In genomic region chr4:70932984-70933383, GRCh38 we compare ENCODE assay signal across 16 cellular contexts. TPM values are rescaled to one million over a fixed set of nuclear protein-coding genes. Genes with fewer than 3 reads are reported as not detected.
A peak's percentile ranks its signal among the peaks of the same experiment; 100 is the strongest.
DNase-seq lines count a peak whose midpoint lies in the region; TF ChIP-seq lines count a peak whose summit lies in the region.
"Had no signal": no experiment of that assay in that cellular context is flagged by ENCODE, and none has a peak within 500 bp of the region (broad histone marks: within the 10 kb centered on the region; RNA-seq: fewer than 3 reads in every experiment).

No MANE protein-coding gene starts in this region.

- DNase-seq in NCI-H82 (lab: John Stamatoyannopoulos, UW) (peak; percentile 27), NCI-H82 treated with DMSO at 0.1 percent for 48 hours (lab: John Stamatoyannopoulos, UW; ENCODE audit: unreplicated experiment) (no peak), endothelial cell (ENCODE audit: low spot score) (no peak), nephron progenitor cell (no peak), type B pancreatic cell (ENCODE audit: extremely low spot score, unreplicated experiment) (no peak), NOMO-1 treated with DMSO at 0.1 percent for 48 hours (lab: John Stamatoyannopoulos, UW; ENCODE audit: unreplicated experiment) (no peak), NCI-H2029 (lab: John Stamatoyannopoulos, UW) (no peak)
- no peak for DNase-seq in activated T-cell treated with anti-CD3 and anti-CD28 coated beads, Interleukin-2, amount 50 U/mL, for 1 hour
- DNase-seq: Calu3; CD4-positive, alpha-beta memory T cell; DMS79 treated with DMSO at 0.1 percent for 48 hours; GF-D8; HCEC 1CT; HFFc6 had no signal

- H3K36me3 Mint-ChIP-seq in endothelial cell (ENCODE audit: low read depth, unreplicated experiment): peaks cover 4% of the 10 kb centered on the region
- peaks cover 79% of the 10 kb centered on the region for H3K36me3 Mint-ChIP-seq in nephron progenitor cell (ENCODE audit: low read depth)
- peaks cover 12% of the 10 kb centered on the region for H3K36me3 Mint-ChIP-seq in type B pancreatic cell

- H3K27me3 Mint-ChIP-seq in endothelial cell (ENCODE audit: unreplicated experiment) (no peaks in the 10 kb centered on the region), nephron progenitor cell (ENCODE audit: low read depth, poor library complexity) (peaks cover 5% of the 10 kb centered on the region), type B pancreatic cell (no peaks in the 10 kb centered on the region)
- H3K27me3 Mint-ChIP-seq: CD4-positive, alpha-beta memory T cell had no signal

- TF ChIP-seq CTCF in endothelial cell (IDR thresholded peaks at IDR 0.05; ENCODE audit: unreplicated experiment) (no peak), nephron progenitor cell (IDR thresholded peaks at IDR 0.05) (no peak), type B pancreatic cell (conservative IDR thresholded peaks at IDR 0.05) (no peak)

- H3K4me1 Mint-ChIP-seq in endothelial cell (ENCODE audit: unreplicated experiment) (peaks cover 4% of the 10 kb centered on the region), nephron progenitor cell (peaks cover 14% of the 10 kb centered on the region), type B pancreatic cell (ENCODE audit: unreplicated experiment) (peaks cover 17% of the 10 kb centered on the region)

- H3K9me3 Mint-ChIP-seq in endothelial cell (ENCODE audit: unreplicated experiment): no peaks in the 10 kb centered on the region
- H3K9me3 Mint-ChIP-seq in nephron progenitor cell: peaks cover 23% of the 10 kb centered on the region
- no peaks in the 10 kb centered on the region for H3K9me3 Mint-ChIP-seq in type B pancreatic cell
- H3K9me3 Mint-ChIP-seq: GM23338, HFFc6 had no signal

- H3K4me3 Mint-ChIP-seq in endothelial cell (ENCODE audit: unreplicated experiment) (no peak overlapping the region), nephron progenitor cell (no peak overlapping the region), type B pancreatic cell (peak overlapping the region; percentile 19)
- H3K4me3 Mint-ChIP-seq: CD14-positive monocyte; CD4-positive, alpha-beta memory T cell; GM23338; HFFc6 had no signal

- peak overlapping the region; percentile 36 for H3K27ac Mint-ChIP-seq in endothelial cell (ENCODE audit: unreplicated experiment)
- H3K27ac Mint-ChIP-seq in nephron progenitor cell: peak overlapping the region; percentile 89
- H3K27ac Mint-ChIP-seq in type B pancreatic cell: peak overlapping the region; percentile 61
- H3K27ac Mint-ChIP-seq: CD4-positive, alpha-beta memory T cell; GM23338; HFFc6 had no signal

RNA-seq across cellular contexts. Expression of gene MOB1B, which starts 30.8 kb away (rescaled TPM):
- 49.4 TPM for total RNA-seq in endothelial cell (ENCODE audit: unreplicated experiment)
- total RNA-seq in type B pancreatic cell (ENCODE audit: low replicate concordance): 34.4 and 48.2 TPM in 2 replicates

Comparison
In these comparisons a context has a peak if more than half of its experiments do, and no peak if none do; other contexts are left out.
1. H3K27ac Mint-ChIP-seq: peak in every context shown above with its lines; median percentile 89 in nephron progenitor cell; 61 in type B pancreatic cell; 36 in endothelial cell.